ENCODE assay signal across 19 cellular contexts in genomic region chr12:84550518-84550917, GRCh38.
"Had no signal": no experiment of that assay in that cellular context is flagged by ENCODE, and none has a peak within 500 bp of the region (broad histone marks: within the 10 kb centered on the region; RNA-seq: fewer than 3 reads in every experiment).

No MANE protein-coding gene starts in this region.

- DNase-seq: cerebellar nuclear complex; cortex of kidney; effector memory CD8-positive, alpha-beta T cell; erythroblast; esophagus squamous epithelium; head of caudate nucleus; left ventricle myocardium superior; lower lobe of right lung; natural killer cell; right lobe of liver; spleen; stimulated activated CD4-positive, alpha-beta T cell treated with anti-CD3 and anti-CD28 coated beads, Interleukin-4, amount 100 ng/mL, for 4 hours; stimulated activated naive CD8-positive, alpha-beta T cell treated with anti-CD3 and anti-CD28 coated beads, Interleukin-15, Interleukin-2, amounts not matched to agents 100 U/mL and 50 U/mL, for 24 hours; substantia nigra; testis; tibial artery had no signal

- H3K27me3 ChIP-seq: esophagus squamous epithelium, neutrophil, right lobe of liver, spleen, testis, tibial artery had no signal

- H3K36me3 ChIP-seq: esophagus squamous epithelium, lower lobe of right lung, neutrophil, right lobe of liver, spleen, tibial artery had no signal

- H3K9me3 ChIP-seq: esophagus squamous epithelium, lower lobe of right lung, neutrophil, right lobe of liver, spleen, testis, tibial artery had no signal

- H3K79me2 ChIP-seq: parathyroid adenoma had no signal

- H3K4me1 ChIP-seq: esophagus squamous epithelium, lower lobe of right lung, parathyroid adenoma, right lobe of liver, spleen, testis, tibial artery had no signal

- H3K27ac ChIP-seq: esophagus squamous epithelium, lower lobe of right lung, neutrophil, parathyroid adenoma, right lobe of liver, spleen, testis, tibial artery had no signal

- H2AFZ ChIP-seq: parathyroid adenoma had no signal

- H3K4me3 ChIP-seq: esophagus squamous epithelium, lower lobe of right lung, right lobe of liver, spleen, testis, tibial artery had no signal

- H3K9ac ChIP-seq: parathyroid adenoma had no signal

- ATAC-seq: effector memory CD8-positive, alpha-beta T cell; left ventricle myocardium superior; lower lobe of right lung; natural killer cell; right lobe of liver; stimulated activated memory B cell treated with anti-CD40 and anti-IgM and Interleukin-4, amounts not matched to agents 10 μg/mL and 1 μg/mL and 100 μg/mL, for 72 hours; stimulated activated naive CD8-positive, alpha-beta T cell treated with anti-CD3 and anti-CD28 coated beads, Interleukin-15, Interleukin-2, amounts not matched to agents 100 U/mL and 50 U/mL, for 24 hours had no signal
